ENCODE assay signal across 1 cellular context in the genomic region with DNA sequence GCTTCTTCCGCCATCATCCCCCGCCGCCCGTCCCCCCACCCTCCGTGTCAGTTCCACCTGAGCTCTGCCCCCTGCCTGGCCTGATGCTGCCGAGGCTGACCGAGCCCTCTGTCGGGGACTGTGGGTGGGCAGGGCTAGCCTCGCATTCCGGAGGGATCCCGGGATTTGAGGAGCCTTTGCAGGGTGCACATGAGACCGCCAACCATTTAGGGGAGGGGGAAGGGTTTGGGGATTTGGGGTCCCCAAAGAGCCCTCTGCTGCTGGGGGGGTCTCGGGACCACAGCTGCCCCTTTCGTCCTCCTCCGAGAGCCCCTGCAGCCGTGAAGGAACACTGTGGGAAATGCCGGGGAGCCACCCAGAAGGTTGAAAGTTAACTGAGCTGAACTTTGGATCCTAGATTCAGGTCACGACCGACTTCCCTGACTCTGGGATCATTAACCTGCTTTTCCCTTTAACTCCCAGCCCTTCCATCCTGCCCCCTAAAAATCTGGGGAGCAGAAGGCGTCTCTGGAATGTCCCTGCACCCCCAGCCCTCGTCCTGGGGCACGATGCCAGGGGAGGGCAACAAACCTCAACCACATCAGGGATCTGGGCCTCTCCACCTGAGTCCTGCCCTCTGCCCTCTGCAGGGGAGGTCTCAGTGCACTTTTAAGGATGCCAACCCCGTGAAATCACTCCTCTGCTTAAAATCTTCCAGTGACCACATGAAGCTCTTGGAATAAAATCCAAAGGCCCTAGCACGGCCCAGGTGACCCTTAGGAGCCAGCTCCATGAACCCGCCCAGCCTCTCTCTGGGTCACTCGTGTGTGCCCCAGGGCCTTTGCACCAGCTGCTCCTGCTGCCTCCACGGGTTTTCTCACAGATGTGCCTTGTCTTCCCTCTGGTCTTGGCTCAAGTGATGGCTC.
TF ChIP-seq lines count a peak whose summit lies in the region.

No MANE protein-coding gene starts in this region.

TF ChIP-seq in HepG2, 621 proteins besides CTCF, POLR2A, EP300 and RAD21 (continued from another document and continues in another):
- TF ChIP-seq, protein P1, sequence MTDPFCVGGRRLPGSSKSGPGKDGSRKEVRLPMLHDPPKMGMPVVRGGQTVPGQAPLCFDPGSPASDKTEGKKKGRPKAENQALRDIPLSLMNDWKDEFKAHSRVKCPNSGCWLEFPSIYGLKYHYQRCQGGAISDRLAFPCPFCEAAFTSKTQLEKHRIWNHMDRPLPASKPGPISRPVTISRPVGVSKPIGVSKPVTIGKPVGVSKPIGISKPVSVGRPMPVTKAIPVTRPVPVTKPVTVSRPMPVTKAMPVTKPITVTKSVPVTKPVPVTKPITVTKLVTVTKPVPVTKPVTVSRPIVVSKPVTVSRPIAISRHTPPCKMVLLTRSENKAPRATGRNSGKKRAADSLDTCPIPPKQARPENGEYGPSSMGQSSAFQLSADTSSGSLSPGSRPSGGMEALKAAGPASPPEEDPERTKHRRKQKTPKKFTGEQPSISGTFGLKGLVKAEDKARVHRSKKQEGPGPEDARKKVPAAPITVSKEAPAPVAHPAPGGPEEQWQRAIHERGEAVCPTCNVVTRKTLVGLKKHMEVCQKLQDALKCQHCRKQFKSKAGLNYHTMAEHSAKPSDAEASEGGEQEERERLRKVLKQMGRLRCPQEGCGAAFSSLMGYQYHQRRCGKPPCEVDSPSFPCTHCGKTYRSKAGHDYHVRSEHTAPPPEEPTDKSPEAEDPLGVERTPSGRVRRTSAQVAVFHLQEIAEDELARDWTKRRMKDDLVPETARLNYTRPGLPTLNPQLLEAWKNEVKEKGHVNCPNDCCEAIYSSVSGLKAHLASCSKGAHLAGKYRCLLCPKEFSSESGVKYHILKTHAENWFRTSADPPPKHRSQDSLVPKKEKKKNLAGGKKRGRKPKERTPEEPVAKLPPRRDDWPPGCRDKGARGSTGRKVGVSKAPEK (CRISPR knock-in tag; IDR thresholded peaks at IDR 0.05; ENCODE audit: borderline replicate concordance): peak; percentile 24; the same call in 1 of the 2 replicates
- TF ChIP-seq FOSL2 (CRISPR knock-in tag; IDR thresholded peaks at IDR 0.05) (no peak), ZNF557 (CRISPR knock-in tag; IDR thresholded peaks at IDR 0.05) (no peak), NFE2 (CRISPR knock-in tag; IDR thresholded peaks at IDR 0.05) (no peak), REXO4 (CRISPR knock-in tag; IDR thresholded peaks at IDR 0.05; ENCODE audit: borderline replicate concordance) (no peak), DNMT1 (CRISPR knock-in tag; IDR thresholded peaks at IDR 0.05) (no peak), SCMH1 (CRISPR knock-in tag; IDR thresholded peaks at IDR 0.05; ENCODE audit: borderline replicate concordance) (no peak), MYC (CRISPR knock-in tag; IDR thresholded peaks at IDR 0.05; ENCODE audit: borderline replicate concordance) (peak; percentile 39; the same call in 1 of the 2 replicates), ZNF589 (CRISPR knock-in tag; conservative IDR thresholded peaks at IDR 0.05) (no peak), HNRNPK (IDR thresholded peaks at IDR 0.05; ENCODE audit: low read depth, low read length, poor library complexity, severe bottlenecking) (no peak), NFIC (IDR thresholded peaks at IDR 0.05; ENCODE audit: low read length) (no peak), HOXA5 (CRISPR knock-in tag; IDR thresholded peaks at IDR 0.05) (peak; percentile 5; the same call in 1 of the 2 replicates), ZNF607 (CRISPR knock-in tag; IDR thresholded peaks at IDR 0.05; ENCODE audit: borderline replicate concordance) (no peak), NFKBIZ (CRISPR knock-in tag; IDR thresholded peaks at IDR 0.05) (no peak), ZNF652 (CRISPR knock-in tag; IDR thresholded peaks at IDR 0.05; ENCODE audit: borderline replicate concordance, low read depth) (no peak), ZBTB7A (CRISPR knock-in tag; IDR thresholded peaks at IDR 0.05) (no peak), THYN1 (CRISPR knock-in tag; IDR thresholded peaks at IDR 0.05; ENCODE audit: borderline replicate concordance, low read depth) (no peak), SNAPC2 (CRISPR knock-in tag; IDR thresholded peaks at IDR 0.05) (no peak), ZSCAN30 (CRISPR knock-in tag; IDR thresholded peaks at IDR 0.05) (no peak), HNRNPUL1 (IDR thresholded peaks at IDR 0.05; ENCODE audit: low read depth, low read length) (no peak), ERF (CRISPR knock-in tag; IDR thresholded peaks at IDR 0.05) (no peak), SOX13 (IDR thresholded peaks at IDR 0.05) (no peak), SOX13 (CRISPR knock-in tag; conservative IDR thresholded peaks at IDR 0.05 in 1 of 2, IDR thresholded peaks at IDR 0.05 in 1 of 2) (no peak), KAT7 (CRISPR knock-in tag; IDR thresholded peaks at IDR 0.05; ENCODE audit: borderline replicate concordance) (peak; percentile 35; the same call in 1 of the 2 replicates), NAIF1 (CRISPR knock-in tag; IDR thresholded peaks at IDR 0.05; ENCODE audit: borderline replicate concordance) (no peak)
- TF ChIP-seq, protein P2, sequence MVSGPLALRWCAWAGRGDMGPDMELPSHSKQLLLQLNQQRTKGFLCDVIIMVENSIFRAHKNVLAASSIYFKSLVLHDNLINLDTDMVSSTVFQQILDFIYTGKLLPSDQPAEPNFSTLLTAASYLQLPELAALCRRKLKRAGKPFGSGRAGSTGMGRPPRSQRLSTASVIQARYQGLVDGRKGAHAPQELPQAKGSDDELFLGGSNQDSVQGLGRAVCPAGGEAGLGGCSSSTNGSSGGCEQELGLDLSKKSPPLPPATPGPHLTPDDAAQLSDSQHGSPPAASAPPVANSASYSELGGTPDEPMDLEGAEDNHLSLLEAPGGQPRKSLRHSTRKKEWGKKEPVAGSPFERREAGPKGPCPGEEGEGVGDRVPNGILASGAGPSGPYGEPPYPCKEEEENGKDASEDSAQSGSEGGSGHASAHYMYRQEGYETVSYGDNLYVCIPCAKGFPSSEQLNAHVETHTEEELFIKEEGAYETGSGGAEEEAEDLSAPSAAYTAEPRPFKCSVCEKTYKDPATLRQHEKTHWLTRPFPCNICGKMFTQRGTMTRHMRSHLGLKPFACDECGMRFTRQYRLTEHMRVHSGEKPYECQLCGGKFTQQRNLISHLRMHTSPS (CRISPR knock-in tag; IDR thresholded peaks at IDR 0.05; ENCODE audit: low read depth): peak; percentile 41; the same call in 1 of the 2 replicates
- TF ChIP-seq, protein P3, sequence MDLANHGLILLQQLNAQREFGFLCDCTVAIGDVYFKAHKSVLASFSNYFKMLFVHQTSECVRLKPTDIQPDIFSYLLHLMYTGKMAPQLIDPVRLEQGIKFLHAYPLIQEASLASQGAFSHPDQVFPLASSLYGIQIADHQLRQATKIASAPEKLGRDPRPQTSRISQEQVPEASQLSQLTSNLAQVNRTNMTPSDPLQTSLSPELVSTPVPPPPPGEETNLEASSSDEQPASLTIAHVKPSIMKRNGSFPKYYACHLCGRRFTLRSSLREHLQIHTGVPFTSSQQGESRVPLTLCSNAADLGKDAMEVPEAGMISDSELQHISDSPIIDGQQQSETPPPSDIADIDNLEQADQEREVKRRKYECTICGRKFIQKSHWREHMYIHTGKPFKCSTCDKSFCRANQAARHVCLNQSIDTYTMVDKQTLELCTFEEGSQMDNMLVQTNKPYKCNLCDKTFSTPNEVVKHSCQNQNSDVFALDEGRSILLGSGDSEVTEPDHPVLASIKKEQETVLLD (CRISPR knock-in tag; IDR thresholded peaks at IDR 0.05; ENCODE audit: low read depth): no peak
- TF ChIP-seq, protein P4, sequence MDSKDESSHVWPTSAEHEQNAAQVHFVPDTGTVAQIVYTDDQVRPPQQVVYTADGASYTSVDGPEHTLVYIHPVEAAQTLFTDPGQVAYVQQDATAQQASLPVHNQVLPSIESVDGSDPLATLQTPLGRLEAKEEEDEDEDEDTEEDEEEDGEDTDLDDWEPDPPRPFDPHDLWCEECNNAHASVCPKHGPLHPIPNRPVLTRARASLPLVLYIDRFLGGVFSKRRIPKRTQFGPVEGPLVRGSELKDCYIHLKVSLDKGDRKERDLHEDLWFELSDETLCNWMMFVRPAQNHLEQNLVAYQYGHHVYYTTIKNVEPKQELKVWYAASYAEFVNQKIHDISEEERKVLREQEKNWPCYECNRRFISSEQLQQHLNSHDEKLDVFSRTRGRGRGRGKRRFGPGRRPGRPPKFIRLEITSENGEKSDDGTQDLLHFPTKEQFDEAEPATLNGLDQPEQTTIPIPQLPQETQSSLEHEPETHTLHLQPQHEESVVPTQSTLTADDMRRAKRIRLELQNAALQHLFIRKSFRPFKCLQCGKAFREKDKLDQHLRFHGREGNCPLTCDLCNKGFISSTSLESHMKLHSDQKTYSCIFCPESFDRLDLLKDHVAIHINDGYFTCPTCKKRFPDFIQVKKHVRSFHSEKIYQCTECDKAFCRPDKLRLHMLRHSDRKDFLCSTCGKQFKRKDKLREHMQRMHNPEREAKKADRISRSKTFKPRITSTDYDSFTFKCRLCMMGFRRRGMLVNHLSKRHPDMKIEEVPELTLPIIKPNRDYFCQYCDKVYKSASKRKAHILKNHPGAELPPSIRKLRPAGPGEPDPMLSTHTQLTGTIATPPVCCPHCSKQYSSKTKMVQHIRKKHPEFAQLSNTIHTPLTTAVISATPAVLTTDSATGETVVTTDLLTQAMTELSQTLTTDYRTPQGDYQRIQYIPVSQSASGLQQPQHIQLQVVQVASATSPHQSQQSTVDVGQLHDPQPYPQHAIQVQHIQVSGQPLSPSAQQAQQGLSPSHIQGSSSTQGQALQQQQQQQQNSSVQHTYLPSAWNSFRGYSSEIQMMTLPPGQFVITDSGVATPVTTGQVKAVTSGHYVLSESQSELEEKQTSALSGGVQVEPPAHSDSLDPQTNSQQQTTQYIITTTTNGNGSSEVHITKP (CRISPR knock-in tag; IDR thresholded peaks at IDR 0.05; ENCODE audit: low read depth): no peak
- TF ChIP-seq, protein P5, sequence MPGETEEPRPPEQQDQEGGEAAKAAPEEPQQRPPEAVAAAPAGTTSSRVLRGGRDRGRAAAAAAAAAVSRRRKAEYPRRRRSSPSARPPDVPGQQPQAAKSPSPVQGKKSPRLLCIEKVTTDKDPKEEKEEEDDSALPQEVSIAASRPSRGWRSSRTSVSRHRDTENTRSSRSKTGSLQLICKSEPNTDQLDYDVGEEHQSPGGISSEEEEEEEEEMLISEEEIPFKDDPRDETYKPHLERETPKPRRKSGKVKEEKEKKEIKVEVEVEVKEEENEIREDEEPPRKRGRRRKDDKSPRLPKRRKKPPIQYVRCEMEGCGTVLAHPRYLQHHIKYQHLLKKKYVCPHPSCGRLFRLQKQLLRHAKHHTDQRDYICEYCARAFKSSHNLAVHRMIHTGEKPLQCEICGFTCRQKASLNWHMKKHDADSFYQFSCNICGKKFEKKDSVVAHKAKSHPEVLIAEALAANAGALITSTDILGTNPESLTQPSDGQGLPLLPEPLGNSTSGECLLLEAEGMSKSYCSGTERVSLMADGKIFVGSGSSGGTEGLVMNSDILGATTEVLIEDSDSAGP (CRISPR knock-in tag; IDR thresholded peaks at IDR 0.05; ENCODE audit: borderline replicate concordance): peak; percentile 52; the same call in 1 of the 2 replicates
- TF ChIP-seq, protein P6, sequence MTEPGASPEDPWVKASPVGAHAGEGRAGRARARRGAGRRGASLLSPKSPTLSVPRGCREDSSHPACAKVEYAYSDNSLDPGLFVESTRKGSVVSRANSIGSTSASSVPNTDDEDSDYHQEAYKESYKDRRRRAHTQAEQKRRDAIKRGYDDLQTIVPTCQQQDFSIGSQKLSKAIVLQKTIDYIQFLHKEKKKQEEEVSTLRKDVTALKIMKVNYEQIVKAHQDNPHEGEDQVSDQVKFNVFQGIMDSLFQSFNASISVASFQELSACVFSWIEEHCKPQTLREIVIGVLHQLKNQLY (CRISPR knock-in tag; IDR thresholded peaks at IDR 0.05): no peak
- TF ChIP-seq, protein P7, sequence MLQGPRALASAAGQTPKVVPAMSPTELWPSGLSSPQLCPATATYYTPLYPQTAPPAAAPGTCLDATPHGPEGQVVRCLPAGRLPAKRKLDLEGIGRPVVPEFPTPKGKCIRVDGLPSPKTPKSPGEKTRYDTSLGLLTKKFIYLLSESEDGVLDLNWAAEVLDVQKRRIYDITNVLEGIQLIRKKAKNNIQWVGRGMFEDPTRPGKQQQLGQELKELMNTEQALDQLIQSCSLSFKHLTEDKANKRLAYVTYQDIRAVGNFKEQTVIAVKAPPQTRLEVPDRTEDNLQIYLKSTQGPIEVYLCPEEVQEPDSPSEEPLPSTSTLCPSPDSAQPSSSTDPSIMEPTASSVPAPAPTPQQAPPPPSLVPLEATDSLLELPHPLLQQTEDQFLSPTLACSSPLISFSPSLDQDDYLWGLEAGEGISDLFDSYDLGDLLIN (CRISPR knock-in tag; IDR thresholded peaks at IDR 0.05; ENCODE audit: borderline replicate concordance): no peak
- TF ChIP-seq, protein P8, sequence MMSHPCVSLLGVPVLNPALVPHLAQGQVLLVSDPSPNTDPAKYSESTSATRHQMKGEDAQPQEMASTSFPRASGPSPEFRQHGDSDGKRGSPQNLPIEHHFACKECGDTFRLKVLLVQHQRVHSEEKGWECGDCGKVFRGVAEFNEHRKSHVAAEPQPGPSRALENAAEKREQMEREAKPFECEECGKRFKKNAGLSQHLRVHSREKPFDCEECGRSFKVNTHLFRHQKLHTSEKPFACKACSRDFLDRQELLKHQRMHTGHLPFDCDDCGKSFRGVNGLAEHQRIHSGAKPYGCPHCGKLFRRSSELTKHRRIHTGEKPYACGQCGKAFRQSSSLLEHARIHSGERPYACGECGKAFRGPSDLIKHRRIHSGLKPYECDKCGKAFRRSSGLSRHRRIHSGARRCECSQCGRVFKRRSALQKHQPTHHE (CRISPR knock-in tag; IDR thresholded peaks at IDR 0.05; ENCODE audit: borderline replicate concordance): no peak; the same call in 1 of the 2 replicates
- TF ChIP-seq, protein P9, sequence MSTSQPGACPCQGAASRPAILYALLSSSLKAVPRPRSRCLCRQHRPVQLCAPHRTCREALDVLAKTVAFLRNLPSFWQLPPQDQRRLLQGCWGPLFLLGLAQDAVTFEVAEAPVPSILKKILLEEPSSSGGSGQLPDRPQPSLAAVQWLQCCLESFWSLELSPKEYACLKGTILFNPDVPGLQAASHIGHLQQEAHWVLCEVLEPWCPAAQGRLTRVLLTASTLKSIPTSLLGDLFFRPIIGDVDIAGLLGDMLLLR (CRISPR knock-in tag; IDR thresholded peaks at IDR 0.05): no peak
- TF ChIP-seq, protein P10, sequence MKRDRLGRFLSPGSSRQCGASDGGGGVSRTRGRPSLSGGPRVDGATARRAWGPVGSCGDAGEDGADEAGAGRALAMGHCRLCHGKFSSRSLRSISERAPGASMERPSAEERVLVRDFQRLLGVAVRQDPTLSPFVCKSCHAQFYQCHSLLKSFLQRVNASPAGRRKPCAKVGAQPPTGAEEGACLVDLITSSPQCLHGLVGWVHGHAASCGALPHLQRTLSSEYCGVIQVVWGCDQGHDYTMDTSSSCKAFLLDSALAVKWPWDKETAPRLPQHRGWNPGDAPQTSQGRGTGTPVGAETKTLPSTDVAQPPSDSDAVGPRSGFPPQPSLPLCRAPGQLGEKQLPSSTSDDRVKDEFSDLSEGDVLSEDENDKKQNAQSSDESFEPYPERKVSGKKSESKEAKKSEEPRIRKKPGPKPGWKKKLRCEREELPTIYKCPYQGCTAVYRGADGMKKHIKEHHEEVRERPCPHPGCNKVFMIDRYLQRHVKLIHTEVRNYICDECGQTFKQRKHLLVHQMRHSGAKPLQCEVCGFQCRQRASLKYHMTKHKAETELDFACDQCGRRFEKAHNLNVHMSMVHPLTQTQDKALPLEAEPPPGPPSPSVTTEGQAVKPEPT (CRISPR knock-in tag; IDR thresholded peaks at IDR 0.05; ENCODE audit: low read depth): no peak
- TF ChIP-seq, protein P11, sequence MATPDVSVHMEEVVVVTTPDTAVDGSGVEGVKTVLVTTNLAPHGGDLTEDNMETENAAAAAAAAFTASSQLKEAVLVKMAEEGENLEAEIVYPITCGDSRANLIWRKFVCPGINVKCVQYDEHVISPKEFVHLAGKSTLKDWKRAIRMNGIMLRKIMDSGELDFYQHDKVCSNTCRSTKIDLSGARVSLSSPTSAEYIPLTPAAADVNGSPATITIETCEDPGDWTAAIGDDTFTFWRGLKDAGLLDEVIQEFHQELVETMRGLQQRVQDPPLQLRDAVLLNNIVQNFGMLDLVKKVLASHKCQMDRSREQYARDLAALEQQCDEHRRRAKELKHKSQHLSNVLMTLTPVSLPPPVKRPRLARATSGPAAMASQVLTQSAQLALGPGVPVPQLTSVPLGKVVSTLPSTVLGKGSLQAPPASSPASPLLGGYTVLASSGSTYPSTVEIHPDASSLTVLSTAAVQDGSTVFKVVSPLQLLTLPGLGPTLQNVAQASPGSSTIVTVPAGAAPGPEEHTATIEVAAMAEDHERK (CRISPR knock-in tag; IDR thresholded peaks at IDR 0.05; ENCODE audit: low read depth): no peak
